Comparison of ENCODE assay signal across 23 cellular contexts in the genomic region with DNA sequence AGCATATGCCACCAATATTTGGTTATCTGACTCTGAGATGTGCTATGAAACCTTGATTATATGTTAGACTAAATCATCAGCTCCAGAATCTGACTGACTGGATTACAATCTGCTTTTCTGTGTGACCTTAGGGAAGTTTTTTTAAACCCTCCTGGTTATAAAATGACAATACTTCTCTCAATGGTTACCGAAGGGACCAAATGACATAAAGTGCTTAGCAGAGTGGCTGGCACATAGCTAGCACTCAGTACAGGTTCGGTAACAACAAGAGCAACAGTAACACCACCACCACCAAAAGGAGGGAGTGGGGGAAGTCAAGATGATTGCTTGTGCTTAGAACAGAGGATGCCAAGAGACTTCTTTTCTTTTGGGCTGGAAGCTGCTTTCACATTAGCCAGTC.
DNase-seq lines count a peak whose midpoint lies in the region; ATAC-seq and TF ChIP-seq lines count a peak whose summit lies in the region.
"Had no signal": no experiment of that assay in that cellular context is flagged by ENCODE, and none has a peak within 500 bp of the region (broad histone marks: within the 10 kb centered on the region; RNA-seq: fewer than 3 reads in every experiment).

No MANE protein-coding gene starts in this region.

- peaks cover 9% of the 10 kb centered on the region for H3F3A ChIP-seq in PC-3 (ENCODE audit: low read length, unreplicated experiment)

- H3K9ac ChIP-seq in PC-3 (ENCODE audit: low read length) (0 out of 2 replicates have a peak overlapping the region, but pooled peaks have one; percentile 5), mesenchymal stem cell (ENCODE audit: low read length) (no peak overlapping the region)
- H3K9ac ChIP-seq: BLaER1 treated with 17β-estradiol and CSF1 and Interleukin-3, amounts not matched to agents 10 nM and 100 nM had no signal

- no peak overlapping the region for H2BK15ac ChIP-seq in mesenchymal stem cell (ENCODE audit: low read depth, poor library complexity, severe bottlenecking)

- no peak overlapping the region for H3K14ac ChIP-seq in mesenchymal stem cell (ENCODE audit: low read length in 2 of 2)

- no peak overlapping the region for H3K18ac ChIP-seq in mesenchymal stem cell (ENCODE audit: low read depth in 1 of 2, low read length in 2 of 2)

- POLR2A ChIA-PET in PC-3 (lab: Charles Lee; ENCODE audit: unreplicated experiment): interaction anchor here (0.6 kb wide), 1 partner anchor 292 kb away, joined by 3 read pairs; no protein-coding TSS in a partner anchor

- H2BK5ac ChIP-seq in mesenchymal stem cell (ENCODE audit: low read depth, low read length, poor library complexity, severe bottlenecking): no peak overlapping the region

- H3K4me1 ChIP-seq in cardiac muscle cell (ENCODE audit: low read depth) (peaks cover 40% of the 10 kb centered on the region), PC-3 (ENCODE audit: insufficient read depth, low read length) (peaks cover 39% of the 10 kb centered on the region), mesenchymal stem cell (ENCODE audit: control insufficient read depth, insufficient read depth, low read depth, low read length) (peaks cover 1% of the 10 kb centered on the region), testis (no peaks in the 10 kb centered on the region)
- H3K4me1 ChIP-seq: BLaER1 treated with 17β-estradiol and CSF1 and Interleukin-3, amounts not matched to agents 10 nM and 100 nM; HAP-1 had no signal

- peak overlapping the region; percentile 7 for H4K8ac ChIP-seq in mesenchymal stem cell (ENCODE audit: low read length)

- intact Hi-C loops in left cardiac atrium (cut with DNase I) (no loop called here), PC-3 (cut with micrococcal nuclease) (loop anchor here (10.0 kb wide), 1 partner anchor 451 kb away; no protein-coding TSS in a partner anchor), lower leg skin (cut with DNase I; ENCODE audit: low total_unique reads) (no loop called here), testis (cut with DNase I; ENCODE audit: low total_unique reads) (no loop called here)

- no peak overlapping the region for H2BK12ac ChIP-seq in mesenchymal stem cell (ENCODE audit: low read length in 2 of 2)

- 0 out of 2 replicates have a peak, but pooled peaks cover 5% of the 10 kb centered on the region for H3K79me2 ChIP-seq in PC-3 (ENCODE audit: low read length)

- no peak overlapping the region for H2BK120ac ChIP-seq in mesenchymal stem cell (ENCODE audit: low read depth, low read length)

- CTCF ChIA-PET in PC-3 (lab: Charles Lee): interaction anchor here (0.7 to 1.3 kb wide), 2 partner anchors 61 to 83 kb away, joined by 3 to 4 read pairs; no protein-coding TSS in a partner anchor

- no peak overlapping the region for H4K91ac ChIP-seq in mesenchymal stem cell (ENCODE audit: low read length)

- H2AK5ac ChIP-seq in mesenchymal stem cell (ENCODE audit: low read length, severe bottlenecking): no peak overlapping the region

- H3K4me3 ChIP-seq in cardiac muscle cell: no peak overlapping the region
- no peak overlapping the region for H3K4me3 ChIP-seq in PC-3 (ENCODE audit: low read length)
- H3K4me3 ChIP-seq in mesenchymal stem cell (ENCODE audit: insufficient read depth in 1 of 2, low read depth in 1 of 2, low read length in 2 of 2): no peak overlapping the region
- H3K4me3 ChIP-seq in lower leg skin (ENCODE audit: low read depth, poor library complexity, severe bottlenecking): no peak overlapping the region
- no peak overlapping the region for H3K4me3 ChIP-seq in testis
- H3K4me3 ChIP-seq: BLaER1 treated with 17β-estradiol and CSF1 and Interleukin-3, amounts not matched to agents 10 nM and 100 nM; HAP-1; SK-N-MC had no signal

- no peaks in the 10 kb centered on the region for H4K20me1 ChIP-seq in PC-3 (ENCODE audit: low read length)
- H4K20me1 ChIP-seq: BLaER1 treated with 17β-estradiol and CSF1 and Interleukin-3, amounts not matched to agents 10 nM and 100 nM had no signal

- no peaks in the 10 kb centered on the region for H3K36me3 ChIP-seq in cardiac muscle cell
- no peaks in the 10 kb centered on the region for H3K36me3 ChIP-seq in PC-3 (ENCODE audit: low read depth, low read length)
- H3K36me3 ChIP-seq in mesenchymal stem cell (ENCODE audit: control insufficient read depth in 1 of 2, insufficient read depth in 2 of 2, low read depth in 1 of 2, low read length in 2 of 2): peaks cover 0 to 6% of the 10 kb centered on the region in 2 experiments
- H3K36me3 ChIP-seq in testis (ENCODE audit: low read depth, missing control alignments): no peaks in the 10 kb centered on the region
- H3K36me3 ChIP-seq: BLaER1 treated with 17β-estradiol and CSF1 and Interleukin-3, amounts not matched to agents 10 nM and 100 nM; HAP-1 had no signal

- TF ChIP-seq CTCF in cardiac muscle cell (IDR thresholded peaks at IDR 0.05; ENCODE audit: low read depth, low read length) (no peak), PC-3 (conservative IDR thresholded peaks at IDR 0.05; ENCODE audit: low read depth, low read length) (no peak), lower leg skin (IDR thresholded peaks at IDR 0.05) (no peak), testis (IDR thresholded peaks at IDR 0.05) (no peak)

- H3K9me2 ChIP-seq in PC-3 (replicated peaks; ENCODE audit: low read length): no peaks in the 10 kb centered on the region

- H3K4ac ChIP-seq in mesenchymal stem cell (ENCODE audit: low read depth in 1 of 2, low read length in 2 of 2): no peak overlapping the region

- peak overlapping the region; percentile 42 for H3K27ac ChIP-seq in cardiac muscle cell
- peak overlapping the region; percentile 83 for H3K27ac ChIP-seq in PC-3 (ENCODE audit: low read length)
- no peak overlapping the region for H3K27ac ChIP-seq in mesenchymal stem cell (ENCODE audit: low read length, poor library complexity, severe bottlenecking)
- H3K27ac ChIP-seq in testis: no peak overlapping the region
- H3K27ac ChIP-seq: BLaER1 treated with 17β-estradiol and CSF1 and Interleukin-3, amounts not matched to agents 10 nM and 100 nM; RWPE1; SK-N-MC had no signal

- ATAC-seq in left cardiac atrium: no peak
- no peak for ATAC-seq in PC-3
- ATAC-seq: Panc1 had no signal

- DNase-seq in cardiac muscle cell (ENCODE audit: low read depth in 1 of 2, low spot score in 1 of 2) (no peak), left cardiac atrium (no peak), PC-3 (no peak), mesenchymal stem cell (no peak), lower leg skin (ENCODE audit: low spot score in 2 of 2) (no peak), testis (no peak), HuH-7.5 (ENCODE audit: low spot score) (no peak)
- DNase-seq: AML-193; CD4-positive, alpha-beta T cell; DMS79 treated with DMSO at 0.1 percent for 48 hours; GF-D8; GOT3; Karpas-422; NCI-H1105; NCI-H2029; NCI-H2227 treated with DMSO at 0.1 percent for 48 hours; NCI-H526 treated with DMSO at 0.1 percent for 48 hours; SIG-M5 had no signal

- H3K9me3 ChIP-seq in cardiac muscle cell (ENCODE audit: low read depth) (no peaks in the 10 kb centered on the region), PC-3 (ENCODE audit: low read length) (no peaks in the 10 kb centered on the region), mesenchymal stem cell (ENCODE audit: control insufficient read depth, low read length) (no peaks in the 10 kb centered on the region), testis (no peaks in the 10 kb centered on the region)

- BruUV-seq in PC-3 (replicated peaks; lab: Mats Ljungman, UMichigan): no TSS peak

- no peak overlapping the region for H3K23ac ChIP-seq in mesenchymal stem cell (ENCODE audit: low read length in 2 of 2)

- peaks cover 17% of the 10 kb centered on the region for H3K79me1 ChIP-seq in mesenchymal stem cell (replicated peaks; ENCODE audit: low read length, poor library complexity, severe bottlenecking)

- H2AFZ ChIP-seq in PC-3 (ENCODE audit: low read length): no peak overlapping the region
- no peak overlapping the region for H2AFZ ChIP-seq in mesenchymal stem cell (ENCODE audit: low read depth, low read length)

- WGBS in mesenchymal stem cell: 90% methylated on average over 2 of the region's 2 CpGs
- WGBS in lower leg skin, 2 donors: 80 to 85% methylated on average over 2 of the region's 2 CpGs
- 81 to 92% methylated on average over 2 of the region's 2 CpGs for WGBS in testis, 2 donors

- TF ChIP-seq POLR2A in lower leg skin (IDR thresholded peaks at IDR 0.05): no peak
- no peak for TF ChIP-seq POLR2A in testis (IDR thresholded peaks at IDR 0.05)

- H3K27me3 ChIP-seq in cardiac muscle cell: no peaks in the 10 kb centered on the region
- H3K27me3 ChIP-seq in PC-3 (ENCODE audit: low read length): no peaks in the 10 kb centered on the region
- no peaks in the 10 kb centered on the region for H3K27me3 ChIP-seq in mesenchymal stem cell (ENCODE audit: control insufficient read depth in 1 of 2, insufficient read depth in 1 of 2, low read length in 2 of 2)
- no peaks in the 10 kb centered on the region for H3K27me3 ChIP-seq in testis
- H3K27me3 ChIP-seq: BLaER1 treated with 17β-estradiol and CSF1 and Interleukin-3, amounts not matched to agents 10 nM and 100 nM had no signal

- no peak overlapping the region for H3K4me2 ChIP-seq in PC-3 (ENCODE audit: low read length)
- no peak overlapping the region for H3K4me2 ChIP-seq in mesenchymal stem cell (ENCODE audit: low read length, poor library complexity, severe bottlenecking)
- H3K4me2 ChIP-seq: BLaER1 treated with 17β-estradiol and CSF1 and Interleukin-3, amounts not matched to agents 10 nM and 100 nM had no signal

Comparison
In these comparisons a context has a peak if more than half of its experiments do, and no peak if none do; other contexts are left out.
1. H3K27ac ChIP-seq: peak in cardiac muscle cell (single experiment) and PC-3 (single experiment); none in mesenchymal stem cell (single experiment) and testis (0 of 2).